ENCODE assay signal across 8 cellular contexts in the genomic region with DNA sequence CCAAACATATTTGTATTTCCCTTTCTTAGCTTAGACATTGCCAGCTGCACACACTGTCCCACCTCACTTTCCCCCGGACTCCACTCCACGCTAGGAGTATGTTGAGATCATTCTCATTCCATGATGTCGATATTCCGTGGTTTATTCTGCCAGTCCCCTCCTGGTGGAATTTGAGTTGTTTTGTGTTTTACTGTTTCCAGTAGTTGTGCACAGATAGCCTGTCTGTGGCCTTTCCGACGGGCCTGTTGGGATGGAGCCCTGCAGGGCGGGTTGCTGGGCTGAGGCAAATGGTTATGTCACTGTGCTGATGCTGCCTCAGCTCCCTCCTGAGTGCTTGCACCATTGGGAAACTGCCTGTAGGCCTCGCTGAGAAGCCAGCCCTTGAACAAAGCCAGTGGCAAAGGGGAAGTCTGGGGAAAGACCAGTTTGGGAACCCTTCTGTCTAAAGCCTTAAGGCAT. TPM values are rescaled to one million over a fixed set of nuclear protein-coding genes. Genes with fewer than 3 reads are reported as not detected.
DNase-seq lines count a peak whose midpoint lies in the region; ATAC-seq and TF ChIP-seq lines count a peak whose summit lies in the region.

No MANE protein-coding gene starts in this region.

- H3K27ac ChIP-seq in CD8-positive, alpha-beta memory T cell (ENCODE audit: low read depth, low read length), result peak overlapping the region; percentile 74

- no peaks in the 10 kb centered on the region for H3K36me3 ChIP-seq in CD8-positive, alpha-beta memory T cell (ENCODE audit: insufficient read depth, low read length)

- peak overlapping the region; percentile 17 to 85 (median 69) for H3K27ac Mint-ChIP-seq in CD8-positive, alpha-beta memory T cell
- H3K27ac Mint-ChIP-seq in natural killer cell treated with Interleukin-12 subunit alpha and Interleukin-12 subunit beta and Interleukin-15 and Interleukin-18, amount 100 ng/mL, for 72 hours, result peak overlapping the region; percentile 63 to 82

- no peak for TF ChIP-seq POLR2A in erythroblast (IDR thresholded peaks at IDR 0.05; ENCODE audit: low read length)

- H3K4me1 Mint-ChIP-seq in CD8-positive, alpha-beta memory T cell, result peaks cover 77 to 94% (median 92%) of the 10 kb centered on the region in 3 donors
- H3K4me1 Mint-ChIP-seq in natural killer cell treated with Interleukin-12 subunit alpha and Interleukin-12 subunit beta and Interleukin-15 and Interleukin-18, amount 100 ng/mL, for 72 hours (ENCODE audit: low read depth in 2 of 2), result peaks cover 62 to 73% of the 10 kb centered on the region in 2 donors

- H3K36me3 Mint-ChIP-seq in CD8-positive, alpha-beta memory T cell, result peaks cover 0 to 19% (median 4%) of the 10 kb centered on the region in 3 donors
- H3K36me3 Mint-ChIP-seq in natural killer cell treated with Interleukin-12 subunit alpha and Interleukin-12 subunit beta and Interleukin-15 and Interleukin-18, amount 100 ng/mL, for 72 hours, result peaks cover 8% of the 10 kb centered on the region

- no peak for DNase-seq in CD8-positive, alpha-beta memory T cell
- peak; percentile 27 to 42 for DNase-seq in erythroblast (lab: John Stamatoyannopoulos, UW)
- DNase-seq in natural killer cell treated with Interleukin-12 subunit alpha and Interleukin-12 subunit beta and Interleukin-15 and Interleukin-18, amount 100 ng/mL, for 72 hours (ENCODE audit: low spot score), result no peak
- no peak for DNase-seq in NCI-H510A treated with DMSO at 0.1 percent for 48 hours (lab: John Stamatoyannopoulos, UW)

- CTCF ChIA-PET in CD8-positive, alpha-beta memory T cell (lab: Charles Lee), result no interaction called here

- peak overlapping the region in 3 of 7 donors; percentile 20 to 61 (median 31) for H3K4me3 Mint-ChIP-seq in CD8-positive, alpha-beta memory T cell
- peak overlapping the region; percentile 56 for H3K4me3 Mint-ChIP-seq in natural killer cell treated with Interleukin-12 subunit alpha and Interleukin-12 subunit beta and Interleukin-15 and Interleukin-18, amount 100 ng/mL, for 72 hours

- peaks cover 82% of the 10 kb centered on the region for H3K4me1 ChIP-seq in CD8-positive, alpha-beta memory T cell (ENCODE audit: insufficient read depth, low read length)

- ATAC-seq in SK-N-SH treated with all-trans-retinoic acid at 6 μM for 48 hours (peak; percentile 45), GM21367 (IDR thresholded peaks at IDR 0.05; ENCODE audit: unreplicated experiment) (no peak), HG02970 (IDR thresholded peaks at IDR 0.05; ENCODE audit: low FRiP score, unreplicated experiment) (no peak), GM18520 (IDR thresholded peaks at IDR 0.05; ENCODE audit: unreplicated experiment) (no peak)
- peak; percentile 34 to 53 for ATAC-seq in natural killer cell treated with Interleukin-12 subunit alpha and Interleukin-12 subunit beta and Interleukin-15 and Interleukin-18, amount 100 ng/mL, for 72 hours

- H3K9me3 ChIP-seq in CD8-positive, alpha-beta memory T cell (ENCODE audit: low read length), result no peaks in the 10 kb centered on the region

- H3K4me3 ChIP-seq in CD8-positive, alpha-beta memory T cell (ENCODE audit: low read length), result peak overlapping the region; percentile 7

- H3K27me3 Mint-ChIP-seq in CD8-positive, alpha-beta memory T cell, result no peaks in the 10 kb centered on the region
- no peaks in the 10 kb centered on the region for H3K27me3 Mint-ChIP-seq in natural killer cell treated with Interleukin-12 subunit alpha and Interleukin-12 subunit beta and Interleukin-15 and Interleukin-18, amount 100 ng/mL, for 72 hours

- no peaks in the 10 kb centered on the region for H3K27me3 ChIP-seq in CD8-positive, alpha-beta memory T cell (ENCODE audit: insufficient read depth, low read length, poor library complexity, severe bottlenecking)

- POLR2A ChIA-PET in CD8-positive, alpha-beta memory T cell (lab: Charles Lee), result no interaction called here

- no peaks in the 10 kb centered on the region for H3K9me3 Mint-ChIP-seq in CD8-positive, alpha-beta memory T cell
- no peaks in the 10 kb centered on the region for H3K9me3 Mint-ChIP-seq in natural killer cell treated with Interleukin-12 subunit alpha and Interleukin-12 subunit beta and Interleukin-15 and Interleukin-18, amount 100 ng/mL, for 72 hours

TF ChIP-seq in SK-N-SH treated with all-trans-retinoic acid at 6 μM for 48 hours, 23 proteins besides CTCF, POLR2A, EP300 and RAD21:
- TF ChIP-seq ZNF565 (CRISPR knock-in tag; conservative IDR thresholded peaks at IDR 0.05; ENCODE audit: low read depth), result no peak
- TF ChIP-seq, protein P1, sequence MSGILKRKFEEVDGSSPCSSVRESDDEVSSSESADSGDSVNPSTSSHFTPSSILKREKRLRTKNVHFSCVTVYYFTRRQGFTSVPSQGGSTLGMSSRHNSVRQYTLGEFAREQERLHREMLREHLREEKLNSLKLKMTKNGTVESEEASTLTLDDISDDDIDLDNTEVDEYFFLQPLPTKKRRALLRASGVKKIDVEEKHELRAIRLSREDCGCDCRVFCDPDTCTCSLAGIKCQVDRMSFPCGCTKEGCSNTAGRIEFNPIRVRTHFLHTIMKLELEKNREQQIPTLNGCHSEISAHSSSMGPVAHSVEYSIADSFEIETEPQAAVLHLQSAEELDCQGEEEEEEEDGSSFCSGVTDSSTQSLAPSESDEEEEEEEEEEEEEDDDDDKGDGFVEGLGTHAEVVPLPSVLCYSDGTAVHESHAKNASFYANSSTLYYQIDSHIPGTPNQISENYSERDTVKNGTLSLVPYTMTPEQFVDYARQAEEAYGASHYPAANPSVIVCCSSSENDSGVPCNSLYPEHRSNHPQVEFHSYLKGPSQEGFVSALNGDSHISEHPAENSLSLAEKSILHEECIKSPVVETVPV (CRISPR knock-in tag; IDR thresholded peaks at IDR 0.05), result no peak
- TF ChIP-seq BACH2 (CRISPR knock-in tag; IDR thresholded peaks at IDR 0.05; ENCODE audit: borderline replicate concordance), result no peak
- TF ChIP-seq ZFP30 (CRISPR knock-in tag; IDR thresholded peaks at IDR 0.05), result no peak
- TF ChIP-seq GLIS3 (CRISPR knock-in tag; IDR thresholded peaks at IDR 0.05), result no peak
- TF ChIP-seq TOX (CRISPR knock-in tag; IDR thresholded peaks at IDR 0.05; ENCODE audit: borderline replicate concordance), result no peak
- no peak for TF ChIP-seq ISL1 (CRISPR knock-in tag; IDR thresholded peaks at IDR 0.05)

RNA-seq across cellular contexts. Expression of gene TRAPPC10, which starts 12.8 kb away (rescaled TPM):
- total RNA-seq in CD8-positive, alpha-beta memory T cell, result 10 to 100 TPM; 50.0 to 54.7 TPM
- polyA plus RNA-seq in CD8-positive, alpha-beta memory T cell, result 45.1 TPM
- 100 to 1,000 TPM in 1 of 2 donors, 10 to 100 TPM in 1; 90.3 to 148 TPM for total RNA-seq in natural killer cell treated with Interleukin-12 subunit alpha and Interleukin-12 subunit beta and Interleukin-15 and Interleukin-18, amount 100 ng/mL, for 72 hours

Comparison
In these comparisons a context has a peak if more than half of its experiments do, and no peak if none do; other contexts are left out.
1. DNase-seq: peak in erythroblast (2 of 2); none in CD8-positive, alpha-beta memory T cell (0 of 5), natural killer cell treated with Interleukin-12 subunit alpha and Interleukin-12 subunit beta and Interleukin-15 and Interleukin-18, amount 100 ng/mL, for 72 hours (single experiment) and NCI-H510A treated with DMSO at 0.1 percent for 48 hours (single experiment).
2. ATAC-seq: peak in SK-N-SH treated with all-trans-retinoic acid at 6 μM for 48 hours (single experiment) and natural killer cell treated with Interleukin-12 subunit alpha and Interleukin-12 subunit beta and Interleukin-15 and Interleukin-18, amount 100 ng/mL, for 72 hours (2 of 2); none in GM21367 (single experiment), HG02970 (single experiment) and GM18520 (single experiment).